8 cellular contexts compared by ENCODE assay signal in genomic region chr16:58734459-58734787, GRCh38. TPM values are rescaled to one million over a fixed set of nuclear protein-coding genes. Genes with fewer than 3 reads are reported as not detected.
A peak's percentile ranks its signal among the peaks of the same experiment; 100 is the strongest.
DNase-seq lines count a peak whose midpoint lies in the region; ATAC-seq and TF ChIP-seq lines count a peak whose summit lies in the region.

No MANE protein-coding gene starts in this region.

- H3K27ac ChIP-seq in CD8-positive, alpha-beta T cell (ENCODE audit: low read depth, low read length): peak overlapping the region; percentile 71
- H3K27ac ChIP-seq in OCI-LY3 (ENCODE audit: low read length): no peak overlapping the region
- H3K27ac ChIP-seq in endodermal cell (ENCODE audit: low read depth, low read length): no peak overlapping the region
- H3K27ac ChIP-seq in osteoblast (ENCODE audit: low read depth, low read length): peak overlapping the region; percentile 48

- no peaks in the 10 kb centered on the region for H3K9me3 Mint-ChIP-seq in CD8-positive, alpha-beta T cell
- H3K9me3 Mint-ChIP-seq in endodermal cell: no peaks in the 10 kb centered on the region

- H3K27me3 ChIP-seq in CD8-positive, alpha-beta T cell (ENCODE audit: insufficient read depth, low read length): no peaks in the 10 kb centered on the region
- H3K27me3 ChIP-seq in OCI-LY3 (ENCODE audit: low read depth, low read length) (no peaks in the 10 kb centered on the region), endodermal cell (ENCODE audit: control insufficient read depth, insufficient read depth, low read length, poor library complexity, severe bottlenecking) (no peaks in the 10 kb centered on the region), osteoblast (ENCODE audit: insufficient read depth, low read length) (no peaks in the 10 kb centered on the region)

- peak overlapping the region; percentile 98 for H3K4me3 Mint-ChIP-seq in CD8-positive, alpha-beta T cell
- H3K4me3 Mint-ChIP-seq in endodermal cell: peak overlapping the region; percentile 97

- H3K79me2 ChIP-seq in OCI-LY3 (ENCODE audit: low read length) (peaks cover 46% of the 10 kb centered on the region), osteoblast (ENCODE audit: insufficient read depth, low read length) (peaks cover 43% of the 10 kb centered on the region)

- peak overlapping the region; percentile 91 for H3K27ac Mint-ChIP-seq in CD8-positive, alpha-beta T cell
- peak overlapping the region; percentile 85 for H3K27ac Mint-ChIP-seq in endodermal cell

- ATAC-seq in CD8-positive, alpha-beta T cell: no peak
- ATAC-seq in HG03097 (IDR thresholded peaks at IDR 0.05; ENCODE audit: low FRiP score, unreplicated experiment) (no peak), HG02678 (IDR thresholded peaks at IDR 0.05; ENCODE audit: unreplicated experiment) (no peak)

- H3K36me3 Mint-ChIP-seq in CD8-positive, alpha-beta T cell: peaks cover 12% of the 10 kb centered on the region
- H3K36me3 Mint-ChIP-seq in endodermal cell (ENCODE audit: low read depth): peaks cover 3% of the 10 kb centered on the region

- H3K4me2 ChIP-seq in OCI-LY3 (ENCODE audit: low read length) (peak overlapping the region; percentile 90), osteoblast (ENCODE audit: insufficient read depth, low read length) (peak overlapping the region; percentile 93)

- no peak for DNase-seq in CD8-positive, alpha-beta T cell
- DNase-seq in endodermal cell (no peak), osteoblast (ENCODE audit: insufficient read length, low spot score, missing footprints) (no peak), HuH-7 (ENCODE audit: low spot score) (no peak), SKM-1 (lab: John Stamatoyannopoulos, UW; ENCODE audit: unreplicated experiment) (no peak)

- TF ChIP-seq CTCF in CD8-positive, alpha-beta T cell (IDR thresholded peaks at IDR 0.05): peak; percentile 4
- no peak for TF ChIP-seq CTCF in OCI-LY3 (IDR thresholded peaks at IDR 0.05; ENCODE audit: low read depth, low read length)
- TF ChIP-seq CTCF in endodermal cell (conservative IDR thresholded peaks at IDR 0.05): no peak
- TF ChIP-seq CTCF in osteoblast (IDR thresholded peaks at IDR 0.05; ENCODE audit: extremely low read depth, low read depth, low read length): no peak

- H4K20me1 ChIP-seq in OCI-LY3 (ENCODE audit: insufficient read depth, low read length) (peaks cover 24% of the 10 kb centered on the region), osteoblast (ENCODE audit: insufficient read depth, low read length) (peaks cover 22% of the 10 kb centered on the region)

- no peaks in the 10 kb centered on the region for H3K9me3 ChIP-seq in CD8-positive, alpha-beta T cell (ENCODE audit: low read length)
- no peaks in the 10 kb centered on the region for H3K9me3 ChIP-seq in OCI-LY3 (ENCODE audit: insufficient read depth, low read length)
- H3K9me3 ChIP-seq in endodermal cell (ENCODE audit: control insufficient read depth, low read length): no peaks in the 10 kb centered on the region
- H3K9me3 ChIP-seq in osteoblast (ENCODE audit: low read depth, low read length): no peaks in the 10 kb centered on the region

- peaks cover 39% of the 10 kb centered on the region for H3K4me1 Mint-ChIP-seq in CD8-positive, alpha-beta T cell (ENCODE audit: low read depth)
- H3K4me1 Mint-ChIP-seq in endodermal cell: peaks cover 9% of the 10 kb centered on the region

- POLR2A ChIA-PET in CD8-positive, alpha-beta T cell (lab: Charles Lee): interaction anchor here (0.9 kb wide), 1 partner anchor 22 kb away, joined by 3 read pairs; no protein-coding TSS in a partner anchor

- H2AFZ ChIP-seq in OCI-LY3 (ENCODE audit: low read depth, low read length): peak overlapping the region; percentile 94
- peak overlapping the region; percentile 98 for H2AFZ ChIP-seq in osteoblast (ENCODE audit: low read length)

- 52 to 60% methylated on average over 1 to 8 of the region's 8 CpGs for WGBS in endodermal cell (ENCODE audit: insufficient coverage in 1 of 2, insufficient read length in 1 of 2), 2 experiments

- intact Hi-C loops in CD8-positive, alpha-beta T cell (cut with DNase I, micrococcal nuclease): loop anchor here (1.0 to 5.0 kb wide), 6 partner anchors 22 to 342 kb away; partner anchors contain the start of genes GINS3 (in 2 of the 2) and SLC38A7 (in 1 of the 2)

- H3K27me3 Mint-ChIP-seq in CD8-positive, alpha-beta T cell (ENCODE audit: low read depth): peaks cover under 1% of the 10 kb centered on the region
- peaks cover 2% of the 10 kb centered on the region for H3K27me3 Mint-ChIP-seq in endodermal cell (ENCODE audit: insufficient read depth)

- CTCF ChIA-PET in CD8-positive, alpha-beta T cell (lab: Charles Lee): interaction anchor here (0.6 to 1.9 kb wide), 8 partner anchors 9 to 397 kb away, joined by 3 to 9 read pairs (median 4); partner anchors contain the start of gene SLC38A7

- peak overlapping the region; percentile 73 for H3K4me3 ChIP-seq in CD8-positive, alpha-beta T cell (ENCODE audit: low read depth, low read length)
- H3K4me3 ChIP-seq in OCI-LY3 (ENCODE audit: low read length) (peak overlapping the region; percentile 99), endodermal cell (ENCODE audit: low read length) (peak overlapping the region; percentile 88), osteoblast (ENCODE audit: insufficient read depth, low read length) (peak overlapping the region; percentile 96)

- peaks cover 21% of the 10 kb centered on the region for H3K4me1 ChIP-seq in CD8-positive, alpha-beta T cell (ENCODE audit: insufficient read depth, low read length)
- H3K4me1 ChIP-seq in OCI-LY3 (ENCODE audit: low read length): peaks cover 18% of the 10 kb centered on the region
- H3K4me1 ChIP-seq in endodermal cell (ENCODE audit: control insufficient read depth, insufficient read depth, low read length): peaks cover 4% of the 10 kb centered on the region
- H3K4me1 ChIP-seq in osteoblast (ENCODE audit: insufficient read depth, low read length): peaks cover 15% of the 10 kb centered on the region

- no peaks in the 10 kb centered on the region for H3K36me3 ChIP-seq in CD8-positive, alpha-beta T cell (ENCODE audit: insufficient read depth, low read length)
- H3K36me3 ChIP-seq in OCI-LY3 (replicated peaks; ENCODE audit: low read depth, low read length): peaks cover 5% of the 10 kb centered on the region
- H3K36me3 ChIP-seq in endodermal cell (ENCODE audit: control insufficient read depth, insufficient read depth, low read length): peaks cover 4% of the 10 kb centered on the region
- no peaks in the 10 kb centered on the region for H3K36me3 ChIP-seq in osteoblast (ENCODE audit: insufficient read depth, low read length)

- H3K9ac ChIP-seq in OCI-LY3 (ENCODE audit: low read length): peak overlapping the region; percentile 44; the same call in 1 of the 2 replicates
- H3K9ac ChIP-seq in endodermal cell (ENCODE audit: extremely low read depth, low read length, poor library complexity, severe bottlenecking): no peak overlapping the region

RNA-seq across cellular contexts. Expression of gene GOT2, which starts 0.3 kb away (rescaled TPM):
- total RNA-seq in CD8-positive, alpha-beta T cell: 10 to 100 TPM; 14.0 to 15.2 TPM
- total RNA-seq in endodermal cell: 100 to 1,000 TPM; 106 to 128 TPM
- polyA plus RNA-seq in endodermal cell (2013, experiment 1 of 2): 125 TPM
- polyA plus RNA-seq in endodermal cell (2013, experiment 2 of 2): 111 TPM
- 19.2 and 21.4 TPM in 2 replicates for total RNA-seq in osteoblast

RNA-seq across cellular contexts. Expression of gene SLC38A7, which starts 49.9 kb away (rescaled TPM):
- total RNA-seq in CD8-positive, alpha-beta T cell: 1 to 10 TPM; 3.7 to 4.6 TPM
- 10 to 100 TPM; 42.5 to 53.8 TPM for total RNA-seq in endodermal cell
- polyA plus RNA-seq in endodermal cell (2013, experiment 1 of 2): 16.8 TPM
- polyA plus RNA-seq in endodermal cell (2013, experiment 2 of 2): 15.7 TPM
- total RNA-seq in osteoblast: 65.1 and 68.4 TPM in 2 replicates

Comparison
In these comparisons a context has a peak if more than half of its experiments do, and no peak if none do; other contexts are left out.
1. H3K27ac ChIP-seq: peak in CD8-positive, alpha-beta T cell (single experiment) and osteoblast (single experiment); none in OCI-LY3 (single experiment) and endodermal cell (single experiment).
2. RNA of gene SLC38A7, which starts 49.9 kb away (total RNA-seq): 65.1 to 68.4 TPM in osteoblast and 42.5 to 53.8 TPM in endodermal cell; 3.7 to 4.6 TPM in CD8-positive, alpha-beta T cell; every median in the first group is over 4 times any median in the second.
3. Peak in every context shown above with its lines, with median percentiles within 50 percentile points of each other: H3K4me3 ChIP-seq.